1 cellular context compared by ENCODE assay signal in genomic region chr11:69644962-69645675, GRCh38.
TF ChIP-seq lines count a peak whose summit lies in the region.

No MANE protein-coding gene starts in this region.

TF ChIP-seq in HepG2, 621 proteins besides CTCF, POLR2A, EP300 and RAD21:
- TF ChIP-seq AGO2 (optimal IDR thresholded peaks at IDR 0.05; ENCODE audit: low read depth, low read length) (peak; percentile 76), ZC3H13 (CRISPR knock-in tag; IDR thresholded peaks at IDR 0.05) (peak; percentile 8; the same call in 1 of the 2 replicates), ZFP41 (CRISPR knock-in tag; IDR thresholded peaks at IDR 0.05; ENCODE audit: borderline replicate concordance) (no peak), NONO (IDR thresholded peaks at IDR 0.05) (no peak), NONO (CRISPR knock-in tag; conservative IDR thresholded peaks at IDR 0.05) (peak; percentile 16; the same call in 1 of the 2 replicates), ZKSCAN1 (IDR thresholded peaks at IDR 0.05; ENCODE audit: low read length) (no peak), KMT2B (CRISPR knock-in tag; IDR thresholded peaks at IDR 0.05) (no peak)
